1 cellular context compared by ENCODE assay signal in the genomic region with DNA sequence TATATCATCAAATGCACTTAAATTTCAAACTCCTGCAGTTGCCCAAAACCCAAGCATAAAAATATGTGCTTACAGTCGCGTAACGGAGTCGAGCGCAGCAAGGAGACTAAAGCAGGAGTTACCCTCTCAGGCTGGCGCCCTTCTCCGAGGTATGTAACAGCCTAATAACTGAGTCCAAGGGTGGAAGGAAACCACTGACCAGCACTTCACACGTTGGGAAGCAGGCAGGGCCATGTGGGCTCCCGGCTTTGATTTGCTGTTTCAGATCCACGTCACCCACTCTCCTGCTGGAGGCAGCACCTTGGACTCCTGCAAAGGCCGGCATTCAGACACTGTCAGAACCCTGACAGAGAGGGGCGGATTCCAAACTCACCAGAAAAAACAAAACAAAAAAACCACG.
A peak's percentile ranks its signal among the peaks of the same experiment; 100 is the strongest.
TF ChIP-seq lines count a peak whose summit lies in the region.

No MANE protein-coding gene starts in this region.

TF ChIP-seq in H1, 55 proteins besides CTCF, POLR2A, EP300 and RAD21:
- TF ChIP-seq, protein P1, sequence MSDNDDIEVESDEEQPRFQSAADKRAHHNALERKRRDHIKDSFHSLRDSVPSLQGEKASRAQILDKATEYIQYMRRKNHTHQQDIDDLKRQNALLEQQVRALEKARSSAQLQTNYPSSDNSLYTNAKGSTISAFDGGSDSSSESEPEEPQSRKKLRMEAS (IDR thresholded peaks at IDR 0.05) = peak; percentile 72
- TF ChIP-seq JUN (IDR thresholded peaks at IDR 0.05; ENCODE audit: low read depth, low read length) = no peak
